In genomic region chr1:215637041-215637573, GRCh38 we compare ENCODE assay signal across 1 cellular context.
TF ChIP-seq lines count a peak whose summit lies in the region.

No MANE protein-coding gene starts in this region.

TF ChIP-seq in K562, 482 proteins besides CTCF, POLR2A, EP300 and RAD21 (continued from another document):
- TF ChIP-seq ZNF398 (CRISPR knock-in tag; IDR thresholded peaks at IDR 0.05) (no peak), NFXL1 (CRISPR knock-in tag; IDR thresholded peaks at IDR 0.05) (no peak)
TF ChIP-seq in K562: peak in this region for 0.
